Comparison of ENCODE assay signal across 7 cellular contexts in the genomic region with DNA sequence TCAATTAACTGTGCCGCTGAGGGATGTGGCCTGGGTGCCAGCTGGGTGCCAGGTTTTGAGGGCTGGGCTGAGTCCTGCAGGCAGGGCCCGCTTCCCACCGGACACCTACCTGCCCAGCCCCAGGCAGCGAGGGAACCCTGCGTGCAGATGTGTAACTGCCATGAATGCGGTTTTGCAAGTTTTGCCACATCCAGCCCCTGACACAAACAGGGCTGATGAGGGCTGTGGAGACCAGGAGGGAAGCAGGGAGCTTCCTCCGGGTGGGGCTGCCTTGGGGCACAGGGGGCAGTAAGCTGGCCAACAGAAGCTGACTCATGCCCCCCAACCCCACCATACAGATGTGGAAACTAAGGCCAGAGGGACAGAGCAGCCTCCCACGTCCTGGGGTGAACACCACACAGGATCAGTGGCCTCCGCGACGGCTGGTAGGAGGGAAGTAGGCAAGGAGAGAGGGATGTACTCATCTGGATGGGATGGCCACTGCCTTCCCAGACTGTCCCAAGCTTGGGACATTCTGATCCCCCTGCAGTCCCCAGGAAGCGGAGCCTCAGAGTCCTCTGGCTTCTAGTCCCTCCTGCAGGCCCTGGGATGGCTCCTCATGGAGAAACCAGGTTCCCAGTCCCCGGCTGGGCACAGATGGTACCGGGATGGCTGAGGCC.
A peak's percentile ranks its signal among the peaks of the same experiment; 100 is the strongest.
DNase-seq lines count a peak whose midpoint lies in the region; ATAC-seq and TF ChIP-seq lines count a peak whose summit lies in the region.

No MANE protein-coding gene starts in this region.

- H3K27me3 Mint-ChIP-seq in stimulated activated memory B cell treated with anti-CD40 and anti-IgM and Interleukin-4, amounts not matched to agents 10 μg/mL and 1 μg/mL and 100 μg/mL, for 72 hours: no peaks in the 10 kb centered on the region

- POLR2A ChIA-PET in HEK293 (lab: Yijun Ruan, JAX): no interaction called here

- no peaks in the 10 kb centered on the region for H3K9me3 Mint-ChIP-seq in stimulated activated memory B cell treated with anti-CD40 and anti-IgM and Interleukin-4, amounts not matched to agents 10 μg/mL and 1 μg/mL and 100 μg/mL, for 72 hours

- WGBS in iPS DF 6.9 (ENCODE audit: insufficient coverage, insufficient read length): no CpG with 5 or more reads among the region's 14 CpGs

- no peak overlapping the region for H3K27ac Mint-ChIP-seq in stimulated activated memory B cell treated with anti-CD40 and anti-IgM and Interleukin-4, amounts not matched to agents 10 μg/mL and 1 μg/mL and 100 μg/mL, for 72 hours

- H3K27ac ChIP-seq in HEK293 (ENCODE audit: extremely low read depth, low read depth, low read length): peak overlapping the region; percentile 95; the same call in 1 of the 2 replicates
- no peak overlapping the region for H3K27ac ChIP-seq in iPS DF 6.9 (ENCODE audit: low read length)

- H3K4me3 ChIP-seq in HEK293 (ENCODE audit: low read depth, low read length) (peak overlapping the region; percentile 90), WI38 (ENCODE audit: low read depth, low read length) (peak overlapping the region; percentile 80), iPS DF 6.9 (ENCODE audit: low read length) (peak overlapping the region; percentile 84; the same call in 1 of the 2 replicates)

- no peaks in the 10 kb centered on the region for H3K9me3 ChIP-seq in HEK293 (ENCODE audit: control insufficient read depth, insufficient read depth, low read depth, low read length)
- no peaks in the 10 kb centered on the region for H3K9me3 ChIP-seq in iPS DF 6.9 (ENCODE audit: control insufficient read depth, insufficient read depth, low read length)

- H3K4me3 Mint-ChIP-seq in stimulated activated memory B cell treated with anti-CD40 and anti-IgM and Interleukin-4, amounts not matched to agents 10 μg/mL and 1 μg/mL and 100 μg/mL, for 72 hours: peak overlapping the region; percentile 72

- DNase-seq in iPS DF 6.9 (ENCODE audit: low read depth, low spot score) (no peak), NCI-H524 treated with DMSO at 0.1 percent for 48 hours (lab: John Stamatoyannopoulos, UW) (no peak), ecto neural progenitor cell (ENCODE audit: low spot score) (no peak), NCI-H1930 (lab: John Stamatoyannopoulos, UW) (no peak)

- peaks cover 0 to 15% of the 10 kb centered on the region in 2 experiments; a peak in 1 of 3 replicates for H3K36me3 ChIP-seq in HEK293 (ENCODE audit: control insufficient read depth in 2 of 2, insufficient read depth in 1 of 2, low read length in 2 of 2)
- H3K36me3 ChIP-seq in iPS DF 6.9 (ENCODE audit: control insufficient read depth, insufficient read depth, low read length): peaks cover 9% of the 10 kb centered on the region; the same call in 1 of the 2 replicates

- peaks cover 8% of the 10 kb centered on the region for H3K36me3 Mint-ChIP-seq in stimulated activated memory B cell treated with anti-CD40 and anti-IgM and Interleukin-4, amounts not matched to agents 10 μg/mL and 1 μg/mL and 100 μg/mL, for 72 hours

- H3K4me1 Mint-ChIP-seq in stimulated activated memory B cell treated with anti-CD40 and anti-IgM and Interleukin-4, amounts not matched to agents 10 μg/mL and 1 μg/mL and 100 μg/mL, for 72 hours: peaks cover 43% of the 10 kb centered on the region

- TF ChIP-seq CTCF in HEK293 (tag by site-specific recombination; IDR thresholded peaks at IDR 0.05) (no peak), WI38 (IDR thresholded peaks at IDR 0.05; ENCODE audit: low read depth, low read length) (no peak)

- ATAC-seq in stimulated activated memory B cell treated with anti-CD40 and anti-IgM and Interleukin-4, amounts not matched to agents 10 μg/mL and 1 μg/mL and 100 μg/mL, for 72 hours: no peak

- no peaks in the 10 kb centered on the region; the same call in 1 of the 2 replicates for H3K4me1 ChIP-seq in HEK293 (ENCODE audit: control insufficient read depth, insufficient read depth, low read length)
- peaks cover 12% of the 10 kb centered on the region for H3K4me1 ChIP-seq in iPS DF 6.9 (ENCODE audit: control insufficient read depth, insufficient read depth, low read length)

- CTCF ChIA-PET in HEK293 (lab: Yijun Ruan, JAX): interaction anchor here (0.6 to 1.6 kb wide), 7 partner anchors 11 to 106 kb away, joined by 3 to 5 read pairs (median 4); no protein-coding TSS in a partner anchor

- no peaks in the 10 kb centered on the region for H3K27me3 ChIP-seq in iPS DF 6.9 (ENCODE audit: control insufficient read depth, insufficient read depth, low read length)

TF ChIP-seq in HEK293, 187 proteins besides CTCF, POLR2A, EP300 and RAD21:
- no peak for TF ChIP-seq ZFP41 (tag by site-specific recombination; IDR thresholded peaks at IDR 0.05; ENCODE audit: borderline replicate concordance)
- TF ChIP-seq ZNF366 (tag by site-specific recombination; conservative IDR thresholded peaks at IDR 0.05): 0 out of 2 replicates have a peak, but pooled peaks have one; percentile 46
- TF ChIP-seq ZNF600 (tag by site-specific recombination; IDR thresholded peaks at IDR 0.05): 0 out of 2 replicates have a peak, but pooled peaks have one; percentile 14
- no peak for TF ChIP-seq ZNF677 (tag by site-specific recombination; IDR thresholded peaks at IDR 0.05)
- TF ChIP-seq ZNF664 (tag by site-specific recombination; IDR thresholded peaks at IDR 0.05): no peak
- TF ChIP-seq ZNF121 (tag by site-specific recombination; IDR thresholded peaks at IDR 0.05): no peak
- 0 out of 2 replicates have a peak, but pooled peaks have one; percentile 7 for TF ChIP-seq ZBTB8A (tag by site-specific recombination; IDR thresholded peaks at IDR 0.05)
- no peak for TF ChIP-seq TRIM28 (IDR thresholded peaks at IDR 0.05; ENCODE audit: borderline replicate concordance, low read length)
- no peak for TF ChIP-seq ZBTB6 (tag by site-specific recombination; IDR thresholded peaks at IDR 0.05)
- TF ChIP-seq EGR2 (tag by site-specific recombination; IDR thresholded peaks at IDR 0.05; ENCODE audit: low read depth): 0 out of 2 replicates have a peak, but pooled peaks have one; percentile 16
- 0 out of 2 replicates have a peak, but pooled peaks have one; percentile 11 for TF ChIP-seq SP2 (tag by site-specific recombination; IDR thresholded peaks at IDR 0.05)
- TF ChIP-seq ZBTB7A (tag by site-specific recombination; IDR thresholded peaks at IDR 0.05; ENCODE audit: low read depth): no peak
- no peak for TF ChIP-seq ZNF280D (tag by site-specific recombination; IDR thresholded peaks at IDR 0.05)
- TF ChIP-seq ZNF274 (IDR thresholded peaks at IDR 0.05; ENCODE audit: low read length): no peak
- no peak for TF ChIP-seq ZNF274 (tag by site-specific recombination; IDR thresholded peaks at IDR 0.05; ENCODE audit: borderline replicate concordance)
- TF ChIP-seq ZNF544 (tag by site-specific recombination; IDR thresholded peaks at IDR 0.05): no peak
- TF ChIP-seq ZNF112 (tag by site-specific recombination; IDR thresholded peaks at IDR 0.05): no peak
- TF ChIP-seq IKZF3 (tag by site-specific recombination; IDR thresholded peaks at IDR 0.05): 0 out of 2 replicates have a peak, but pooled peaks have one; percentile 24
- TF ChIP-seq GLIS2 (tag by site-specific recombination; IDR thresholded peaks at IDR 0.05): 0 out of 2 replicates have a peak, but pooled peaks have one; percentile 9
TF ChIP-seq in HEK293: peak in this region for 7.
